8 cellular contexts compared by ENCODE assay signal in genomic region chr1:151459331-151460046, GRCh38. TPM values are rescaled to one million over a fixed set of nuclear protein-coding genes. Genes with fewer than 3 reads are reported as not detected.
DNase-seq lines count a peak whose midpoint lies in the region; ATAC-seq and TF ChIP-seq lines count a peak whose summit lies in the region.

Gene POGZ (minus strand): TSS chr1:151459494. CDS start chr1:151442204, 17,290 bp downstream.

- H3K27ac ChIP-seq in DOHH2 (ENCODE audit: low read depth, low read length), result peak within 1 kb of the TSS; percentile 75
- H3K27ac ChIP-seq in foreskin keratinocyte, result peak within 1 kb of the TSS; percentile 61
- H3K27ac ChIP-seq in neural progenitor cell, result peak within 1 kb of the TSS; percentile 98
- peak within 1 kb of the TSS; percentile 80 for H3K27ac ChIP-seq in stomach smooth muscle (ENCODE audit: low read length)

- peaks cover 23% of the 10 kb centered on the region for H3K4me1 Mint-ChIP-seq in neural progenitor cell

- H3K36me3 ChIP-seq in DOHH2 (ENCODE audit: control insufficient read depth, low read length) (peaks cover 16% of the 10 kb centered on the region), neural progenitor cell (peaks cover 4% of the 10 kb centered on the region), stomach smooth muscle (ENCODE audit: control insufficient read depth in 2 of 2, insufficient read depth in 2 of 2, low read length in 2 of 2) (peaks cover 0 to 2% of the 10 kb centered on the region in 2 donors)

- H3K79me2 ChIP-seq in DOHH2 (ENCODE audit: control insufficient read depth, low read length) (peaks cover 44% of the 10 kb centered on the region), neural progenitor cell (ENCODE audit: low read depth) (peaks cover 52% of the 10 kb centered on the region)

- no peak for TF ChIP-seq CTCF in DOHH2 (IDR thresholded peaks at IDR 0.05; ENCODE audit: low read depth, low read length, poor library complexity, severe bottlenecking)
- no peak for TF ChIP-seq CTCF in foreskin keratinocyte (conservative IDR thresholded peaks at IDR 0.05)
- TF ChIP-seq CTCF in neural progenitor cell (IDR thresholded peaks at IDR 0.05), result no peak

- H3K4me1 ChIP-seq in DOHH2 (ENCODE audit: control insufficient read depth, low read length) (peaks cover 41% of the 10 kb centered on the region), foreskin keratinocyte (peaks cover 8% of the 10 kb centered on the region), neural progenitor cell (no peaks in the 10 kb centered on the region), stomach smooth muscle (ENCODE audit: control insufficient read depth, insufficient read depth, low read length) (peaks cover 12% of the 10 kb centered on the region)

- H3K9me3 Mint-ChIP-seq in neural progenitor cell, result peaks cover 2% of the 10 kb centered on the region

- H3K9me3 ChIP-seq in DOHH2 (ENCODE audit: control insufficient read depth, insufficient read depth, low read length) (no peaks in the 10 kb centered on the region), neural progenitor cell (ENCODE audit: low read depth) (no peaks in the 10 kb centered on the region), stomach smooth muscle (ENCODE audit: control insufficient read depth in 2 of 2, low read length in 2 of 2) (no peaks in the 10 kb centered on the region)

- H3K4me2 ChIP-seq in DOHH2 (ENCODE audit: low read length), result peak within 1 kb of the TSS; percentile 91
- H3K4me2 ChIP-seq in neural progenitor cell, result peak within 1 kb of the TSS; percentile 94

- H4K20me1 ChIP-seq in DOHH2 (ENCODE audit: control insufficient read depth, insufficient read depth, low read depth, low read length) (peaks cover 8% of the 10 kb centered on the region), neural progenitor cell (ENCODE audit: low read depth) (peaks cover 38% of the 10 kb centered on the region)

- peak within 1 kb of the TSS; percentile 98 for H3K27ac Mint-ChIP-seq in neural progenitor cell

- in situ Hi-C loops in SK-MEL-5 (cut with HindIII; ENCODE audit: low pct_unique_long_range_greater_than_20kb, low sequenced_read_pairs), result no loop called here

- no peaks in the 10 kb centered on the region; the same call in 1 of the 2 replicates for H3K9me2 ChIP-seq in DOHH2 (replicated peaks; ENCODE audit: control insufficient read depth, low read length)

- H3K4me3 ChIP-seq in DOHH2 (ENCODE audit: low read length) (peak within 1 kb of the TSS; percentile 92), neural progenitor cell (peak within 1 kb of the TSS; percentile 83), stomach smooth muscle (ENCODE audit: low read length in 2 of 2) (peak within 1 kb of the TSS; percentile 73 to 96)

- DNase-seq in HCEC 1CT (peak; percentile 97), NAMALWA (ENCODE audit: low spot score) (peak; percentile 97), SK-MEL-5 (ENCODE audit: low read depth, low spot score) (peak; percentile 97), foreskin keratinocyte (peak; percentile 72 to 86), neural progenitor cell (ENCODE audit: low spot score) (peak; percentile 96)
- peak; percentile 65 to 90 (median 82) for DNase-seq in activated naive CD4-positive, alpha-beta T cell (lab: John Stamatoyannopoulos, UW)

- H3K27me3 ChIP-seq in DOHH2 (ENCODE audit: control insufficient read depth, low read length) (peaks cover 10% of the 10 kb centered on the region), foreskin keratinocyte (no peaks in the 10 kb centered on the region), neural progenitor cell (no peaks in the 10 kb centered on the region), stomach smooth muscle (ENCODE audit: control insufficient read depth in 1 of 2, insufficient read depth in 2 of 2, low read length in 2 of 2) (no peaks in the 10 kb centered on the region)

- H2AFZ ChIP-seq in neural progenitor cell (replicated peaks), result peak within 1 kb of the TSS; percentile 69

- H3K27me3 Mint-ChIP-seq in neural progenitor cell (ENCODE audit: insufficient read depth, low read depth), result no peaks in the 10 kb centered on the region

- H3F3A ChIP-seq in DOHH2 (ENCODE audit: control insufficient read depth, insufficient read depth), result peaks cover 15% of the 10 kb centered on the region
- peaks cover 25% of the 10 kb centered on the region for H3F3A ChIP-seq in neural progenitor cell (ENCODE audit: low read depth)

- H3K9ac ChIP-seq in neural progenitor cell (peak within 1 kb of the TSS; percentile 86), stomach smooth muscle (ENCODE audit: low read length in 2 of 2) (peak within 1 kb of the TSS; percentile 58 to 79)

- peaks cover 3% of the 10 kb centered on the region for H3K36me3 Mint-ChIP-seq in neural progenitor cell

- ATAC-seq in foreskin keratinocyte, result peak; percentile 77

- H3K4me3 Mint-ChIP-seq in neural progenitor cell, result peak within 1 kb of the TSS; percentile 92

RNA-seq across cellular contexts. Expression of gene POGZ, which starts in this region (rescaled TPM):
- 25.3 and 25.5 TPM in 2 replicates for total RNA-seq in SK-MEL-5 (2014; rRNA removed; shearing (Covaris generic))
- polyA plus RNA-seq in SK-MEL-5 (2015; cell fraction: cytosol; rRNA removed), result 33.3 and 51.0 TPM in 2 replicates
- 239 and 241 TPM in 2 replicates for polyA plus RNA-seq in SK-MEL-5 (2015; cell fraction: nucleus; rRNA removed)
- total RNA-seq in foreskin keratinocyte (29.5 and 29.6 TPM in 2 replicates), neural progenitor cell (ENCODE audit: low replicate concordance) (61.5 and 71.6 TPM in 2 replicates)
- 5.1 and 6.1 TPM in 2 replicates for polyA plus RNA-seq in foreskin keratinocyte

Comparison
In these comparisons a context has a peak if more than half of its experiments do, and no peak if none do; other contexts are left out.
1. Peak in every context shown above with its lines: DNase-seq, ATAC-seq, H3K4me3 ChIP-seq and H3K27ac ChIP-seq.